In genomic region chr6:36120539-36120938, GRCh38 we compare ENCODE assay signal across 8 cellular contexts. TPM values are rescaled to one million over a fixed set of nuclear protein-coding genes. Genes with fewer than 3 reads are reported as not detected.
A peak's percentile ranks its signal among the peaks of the same experiment; 100 is the strongest.
DNase-seq lines count a peak whose midpoint lies in the region; ATAC-seq and TF ChIP-seq lines count a peak whose summit lies in the region.

No MANE protein-coding gene starts in this region.

- peaks cover 5 to 8% of the 10 kb centered on the region in 2 donors for H3K36me3 ChIP-seq in muscle layer of duodenum (ENCODE audit: control insufficient read depth in 1 of 2, insufficient read depth in 2 of 2, low read length in 2 of 2)

- no peaks in the 10 kb centered on the region for H3K9me3 Mint-ChIP-seq in activated T-cell treated with anti-CD3 and anti-CD28 coated beads, Interleukin-2, amount 50 U/mL, for 24 hours

- H3K27me3 ChIP-seq in muscle layer of duodenum (ENCODE audit: low read depth, low read length) (no peaks in the 10 kb centered on the region), foreskin keratinocyte (no peaks in the 10 kb centered on the region)

- peak overlapping the region; percentile 97 for H3K27ac Mint-ChIP-seq in activated T-cell treated with anti-CD3 and anti-CD28 coated beads, Interleukin-2, amount 50 U/mL, for 24 hours

- DNase-seq in COR-L47 (lab: John Stamatoyannopoulos, UW) (peak; percentile 4), NCI-H69 (lab: John Stamatoyannopoulos, UW) (peak; percentile 59), foreskin keratinocyte (no peak), retina (no peak), GM03348 (ENCODE audit: low spot score) (no peak), NCI-H526 treated with DMSO at 0.1 percent for 48 hours (lab: John Stamatoyannopoulos, UW) (no peak)
- DNase-seq in activated T-cell treated with anti-CD3 and anti-CD28 coated beads, Interleukin-2, amount 50 U/mL, for 24 hours, result peak; percentile 71

- no peaks in the 10 kb centered on the region for H3K27me3 Mint-ChIP-seq in activated T-cell treated with anti-CD3 and anti-CD28 coated beads, Interleukin-2, amount 50 U/mL, for 24 hours

- peaks cover 7 to 9% of the 10 kb centered on the region in 2 donors for H3K4me1 ChIP-seq in muscle layer of duodenum (ENCODE audit: control insufficient read depth in 1 of 2, insufficient read depth in 2 of 2, low read length in 2 of 2)
- peaks cover 10% of the 10 kb centered on the region for H3K4me1 ChIP-seq in foreskin keratinocyte

- no peak overlapping the region for H3K4me3 ChIP-seq in muscle layer of duodenum (ENCODE audit: low read depth in 1 of 2, low read length in 2 of 2)

- H3K9me3 ChIP-seq in muscle layer of duodenum (ENCODE audit: control insufficient read depth in 1 of 2, low read length in 2 of 2), result no peaks in the 10 kb centered on the region

- peaks cover 30% of the 10 kb centered on the region for H3K36me3 Mint-ChIP-seq in activated T-cell treated with anti-CD3 and anti-CD28 coated beads, Interleukin-2, amount 50 U/mL, for 24 hours (ENCODE audit: low read depth)

- H3K4me3 Mint-ChIP-seq in activated T-cell treated with anti-CD3 and anti-CD28 coated beads, Interleukin-2, amount 50 U/mL, for 24 hours, result peak overlapping the region; percentile 71

- no peak for TF ChIP-seq CTCF in foreskin keratinocyte (conservative IDR thresholded peaks at IDR 0.05)

- H3K4me1 Mint-ChIP-seq in activated T-cell treated with anti-CD3 and anti-CD28 coated beads, Interleukin-2, amount 50 U/mL, for 24 hours (ENCODE audit: low read depth), result peaks cover 86% of the 10 kb centered on the region

- peak overlapping the region; percentile 53 for H3K27ac ChIP-seq in muscle layer of duodenum (ENCODE audit: low read length)
- no peak overlapping the region for H3K27ac ChIP-seq in foreskin keratinocyte

- ATAC-seq in foreskin keratinocyte, result no peak

RNA-seq across cellular contexts. Expression of gene MAPK13, which starts 9.8 kb away (rescaled TPM):
- 34.0 and 36.5 TPM in 2 replicates for total RNA-seq in foreskin keratinocyte
- polyA plus RNA-seq in foreskin keratinocyte, result 47.3 and 63.7 TPM in 2 replicates

Comparison
In these comparisons a context has a peak if more than half of its experiments do, and no peak if none do; other contexts are left out.
1. DNase-seq: peak in COR-L47 (single experiment), NCI-H69 (single experiment) and activated T-cell treated with anti-CD3 and anti-CD28 coated beads, Interleukin-2, amount 50 U/mL, for 24 hours (single experiment); none in foreskin keratinocyte (0 of 2), retina (single experiment), GM03348 (single experiment) and NCI-H526 treated with DMSO at 0.1 percent for 48 hours (single experiment).